14 cellular contexts compared by ENCODE assay signal in genomic region chr19:53552001-53552721, GRCh38. TPM values are rescaled to one million over a fixed set of nuclear protein-coding genes. Genes with fewer than 3 reads are reported as not detected.
DNase-seq lines count a peak whose midpoint lies in the region; ATAC-seq, FAIRE-seq and TF ChIP-seq lines count a peak whose summit lies in the region.
"Had no signal": no experiment of that assay in that cellular context is flagged by ENCODE, and none has a peak within 500 bp of the region (broad histone marks: within the 10 kb centered on the region; RNA-seq: fewer than 3 reads in every experiment).

No MANE protein-coding gene starts in this region.

- ATAC-seq in naive thymus-derived CD8-positive, alpha-beta T cell = no peak
- ATAC-seq in left ventricle myocardium superior (no peak), pancreas (no peak)

- no peaks in the 10 kb centered on the region for H3K9me3 ChIP-seq in GM23248 (ENCODE audit: low read depth)
- H3K9me3 ChIP-seq in pancreas = no peaks in the 10 kb centered on the region
- H3K9me3 ChIP-seq: BE2C, MG63 had no signal

- H3K27ac ChIP-seq in GM23248 (peak overlapping the region; percentile 82), pancreas (no peak overlapping the region)

- 51 to 53% methylated on average over 6 of the region's 6 CpGs for WGBS in GM23248 (ENCODE audit: low coverage in 1 of 2, low lambda C conversion rate in 2 of 2, missing lambda C conversion rate in 2 of 2), 2 experiments
- 81 to 92% methylated on average over 6 of the region's 6 CpGs for WGBS in pancreas, 2 donors

- no peak overlapping the region for H2AFZ ChIP-seq in GM23248

- peak overlapping the region; percentile 43 for H3K27ac Mint-ChIP-seq in dendritic cell treated with granulocyte-macrophage colony-stimulating factor and Interleukin-4, amounts not matched to agents 40 ng/mL and 50 ng/mL, for 4 days
- peak overlapping the region in 7 of 10 donors; percentile 22 to 71 (median 43) for H3K27ac Mint-ChIP-seq in naive thymus-derived CD8-positive, alpha-beta T cell

- H4K20me1 ChIP-seq in GM23248 (ENCODE audit: insufficient read depth) = no peaks in the 10 kb centered on the region

- H3K4me1 ChIP-seq in GM23248 (ENCODE audit: insufficient read depth) (peaks cover 41% of the 10 kb centered on the region), pancreas (peaks cover 0 to 2% (median 0%) of the 10 kb centered on the region in 3 donors)
- H3K4me1 ChIP-seq: BE2C had no signal

- peaks cover 44% of the 10 kb centered on the region for H3K4me1 Mint-ChIP-seq in dendritic cell treated with granulocyte-macrophage colony-stimulating factor and Interleukin-4, amounts not matched to agents 40 ng/mL and 50 ng/mL, for 4 days (ENCODE audit: low read depth)
- H3K4me1 Mint-ChIP-seq in naive thymus-derived CD8-positive, alpha-beta T cell = peaks cover 11 to 43% (median 37%) of the 10 kb centered on the region in 4 donors

- H3K79me2 ChIP-seq in GM23248 (ENCODE audit: insufficient read depth) = peaks cover 67% of the 10 kb centered on the region

- H3K36me3 ChIP-seq in GM23248 (ENCODE audit: low read depth) = no peaks in the 10 kb centered on the region
- no peaks in the 10 kb centered on the region for H3K36me3 ChIP-seq in pancreas
- H3K36me3 ChIP-seq: MG63 had no signal

- H3K27me3 ChIP-seq in GM23248 (replicated peaks; ENCODE audit: insufficient read depth) (no peaks in the 10 kb centered on the region), pancreas (no peaks in the 10 kb centered on the region)
- H3K27me3 ChIP-seq: BE2C, MG63 had no signal

- H3K9me3 Mint-ChIP-seq in dendritic cell treated with granulocyte-macrophage colony-stimulating factor and Interleukin-4, amounts not matched to agents 40 ng/mL and 50 ng/mL, for 4 days = peaks cover 22% of the 10 kb centered on the region
- H3K9me3 Mint-ChIP-seq in naive thymus-derived CD8-positive, alpha-beta T cell = peaks cover 0 to 41% (median 8%) of the 10 kb centered on the region in 9 donors

- POLR2A ChIA-PET in naive thymus-derived CD8-positive, alpha-beta T cell (lab: Charles Lee) = interaction anchor here (1.5 kb wide), 1 partner anchor 15 kb away, joined by 5 read pairs; no protein-coding TSS in a partner anchor

- no peaks in the 10 kb centered on the region for H3K9me2 ChIP-seq in GM23248 (ENCODE audit: insufficient read depth)

- TF ChIP-seq CTCF in pancreas (IDR thresholded peaks at IDR 0.05) = no peak

- intact Hi-C loops in dendritic cell treated with granulocyte-macrophage colony-stimulating factor and Interleukin-4, amounts not matched to agents 40 ng/mL and 50 ng/mL, for 4 days (cut with micrococcal nuclease) = no loop called here
- intact Hi-C loops in left ventricle myocardium superior (cut with micrococcal nuclease) = no loop called here
- intact Hi-C loops in pancreas (cut with DNase I) = no loop called here

- H3K4me2 ChIP-seq in GM23248 (ENCODE audit: unreplicated experiment) = peak overlapping the region; percentile 18

- in situ Hi-C loops in GM23248 (cut with MboI) = no loop called here

- peak overlapping the region; percentile 26; the same call in 1 of the 2 replicates for H3K9ac ChIP-seq in GM23248

- H3K36me3 Mint-ChIP-seq in dendritic cell treated with granulocyte-macrophage colony-stimulating factor and Interleukin-4, amounts not matched to agents 40 ng/mL and 50 ng/mL, for 4 days (ENCODE audit: low read depth) = peaks cover 44% of the 10 kb centered on the region
- peaks cover 3 to 48% (median 46%) of the 10 kb centered on the region in 3 donors for H3K36me3 Mint-ChIP-seq in naive thymus-derived CD8-positive, alpha-beta T cell

- H3K4me3 Mint-ChIP-seq in dendritic cell treated with granulocyte-macrophage colony-stimulating factor and Interleukin-4, amounts not matched to agents 40 ng/mL and 50 ng/mL, for 4 days = no peak overlapping the region
- H3K4me3 Mint-ChIP-seq in naive thymus-derived CD8-positive, alpha-beta T cell = peak overlapping the region in 2 of 10 donors; percentile 20 to 24

- peak; percentile 17 for DNase-seq in Ammon's horn (ENCODE audit: low spot score)
- DNase-seq in GM23248 = peak; percentile 68
- DNase-seq in naive thymus-derived CD8-positive, alpha-beta T cell = no peak
- no peak for DNase-seq in left ventricle myocardium superior
- DNase-seq in pancreas = no peak
- DNase-seq in cerebellar cortex (ENCODE audit: low spot score) = no peak
- DNase-seq: BE2C, GF-D8, KG1, MG63, NCI-H1105 treated with DMSO at 0.1 percent for 48 hours, NCI-H187, NCI-H82 had no signal

- H3K4me3 ChIP-seq in GM23248 = no peak overlapping the region
- no peak overlapping the region for H3K4me3 ChIP-seq in pancreas
- H3K4me3 ChIP-seq: MG63 had no signal

- H3F3A ChIP-seq in GM23248 (ENCODE audit: insufficient read depth) = peaks cover 29% of the 10 kb centered on the region

- no peak for FAIRE-seq in pancreas (lab: Jason Lieb, UNC)

- H3K27me3 Mint-ChIP-seq in dendritic cell treated with granulocyte-macrophage colony-stimulating factor and Interleukin-4, amounts not matched to agents 40 ng/mL and 50 ng/mL, for 4 days = no peaks in the 10 kb centered on the region
- H3K27me3 Mint-ChIP-seq in naive thymus-derived CD8-positive, alpha-beta T cell = no peaks in the 10 kb centered on the region

RNA-seq across cellular contexts. Expression of gene ZNF331, which starts 14.2 kb away (rescaled TPM):
- 12.0 and 13.9 TPM in 2 replicates for total RNA-seq in GM23248 (2014; rRNA removed; shearing (Covaris generic))
- polyA plus RNA-seq in GM23248 (2016; fragmentation: Nextera tagmentation; extraction: Ambion mirVana) (15.7 and 17.0 TPM in 2 replicates), pancreas (10 to 100 TPM; 14.3 to 14.5 TPM)
- total RNA-seq in naive thymus-derived CD8-positive, alpha-beta T cell = 10 to 100 TPM; 52.4 to 60.9 TPM
- polyA plus RNA-seq in naive thymus-derived CD8-positive, alpha-beta T cell = 10 to 100 TPM; 31.1 to 35.2 (median 31.2) TPM
- total RNA-seq in left ventricle myocardium superior (10.7 TPM), pancreas (10 to 100 TPM in 5 of 6 donors, 1 to 10 TPM in 1; 9.4 to 13.2 (median 11.3) TPM)

Comparison
In these comparisons a context has a peak if more than half of its experiments do, and no peak if none do; other contexts are left out.
1. DNase-seq: peak in Ammon's horn (single experiment) and GM23248 (single experiment); none in naive thymus-derived CD8-positive, alpha-beta T cell (0 of 10), left ventricle myocardium superior (single experiment), pancreas (0 of 6) and cerebellar cortex (single experiment).